ENCODE assay signal across 13 cellular contexts in genomic region chr3:11588755-11589154, GRCh38. TPM values are rescaled to one million over a fixed set of nuclear protein-coding genes. Genes with fewer than 3 reads are reported as not detected.
DNase-seq lines count a peak whose midpoint lies in the region; ATAC-seq and TF ChIP-seq lines count a peak whose summit lies in the region.
"Had no signal": no experiment of that assay in that cellular context is flagged by ENCODE, and none has a peak within 500 bp of the region (broad histone marks: within the 10 kb centered on the region; RNA-seq: fewer than 3 reads in every experiment).

No MANE protein-coding gene starts in this region.

- H3K4me1 Mint-ChIP-seq in neural progenitor cell (peaks cover 90% of the 10 kb centered on the region), T-helper 17 cell (peaks cover 45% of the 10 kb centered on the region)

- H3K4me1 ChIP-seq in heart left ventricle (peaks cover 26 to 94% (median 74%) of the 10 kb centered on the region in 12 donors), neural progenitor cell (peaks cover 63% of the 10 kb centered on the region), vagina (peaks cover 96% of the 10 kb centered on the region)

- peaks cover 39% of the 10 kb centered on the region for H3K36me3 Mint-ChIP-seq in neural progenitor cell
- peaks cover 6% of the 10 kb centered on the region for H3K36me3 Mint-ChIP-seq in T-helper 17 cell (ENCODE audit: low read depth)

- H3K36me3 ChIP-seq in heart left ventricle = no peaks in the 10 kb centered on the region
- H3K36me3 ChIP-seq in neural progenitor cell = no peaks in the 10 kb centered on the region
- no peaks in the 10 kb centered on the region for H3K36me3 ChIP-seq in vagina
- H3K36me3 ChIP-seq: esophagus muscularis mucosa had no signal

- no peak overlapping the region for H2AFZ ChIP-seq in neural progenitor cell (replicated peaks)

- peaks cover 89% of the 10 kb centered on the region for H3K79me2 ChIP-seq in neural progenitor cell (ENCODE audit: low read depth)

- ATAC-seq in heart left ventricle = no peak
- ATAC-seq in left ventricle myocardium superior = no peak
- no peak for ATAC-seq in T-helper 17 cell
- ATAC-seq in HG03045 (IDR thresholded peaks at IDR 0.05; ENCODE audit: unreplicated experiment) = no peak
- ATAC-seq: activated T-cell treated with anti-CD3 and anti-CD28 coated beads, Interleukin-2, amount 50 U/mL, for 72 hours had no signal

- H4K20me1 ChIP-seq in neural progenitor cell (ENCODE audit: low read depth) = peaks cover 60% of the 10 kb centered on the region

- H3K27ac Mint-ChIP-seq in neural progenitor cell (peak overlapping the region; percentile 43), T-helper 17 cell (no peak overlapping the region)
- H3K27ac Mint-ChIP-seq: activated T-cell treated with anti-CD3 and anti-CD28 coated beads, Interleukin-2, amount 50 U/mL, for 72 hours had no signal

- H3K4me3 ChIP-seq in heart left ventricle (no peak overlapping the region), coronary artery (no peak overlapping the region), neural progenitor cell (no peak overlapping the region), vagina (no peak overlapping the region)
- H3K4me3 ChIP-seq: esophagus muscularis mucosa had no signal

- DNase-seq in heart left ventricle (no peak), left ventricle myocardium superior (no peak), coronary artery (ENCODE audit: low spot score) (no peak), neural progenitor cell (ENCODE audit: low spot score) (no peak), vagina (ENCODE audit: extremely low spot score in 2 of 2) (peak in 1 of 2 donors; percentile 80), T-helper 17 cell (no peak), NOMO-1 (lab: John Stamatoyannopoulos, UW; ENCODE audit: unreplicated experiment in 2 of 2) (no peak)
- DNase-seq: activated CD4-positive, CD25-positive, alpha-beta regulatory T cell treated with anti-CD3 and anti-CD28 coated beads, Interleukin-2, amount 50 U/mL, for 72 hours; activated T-cell treated with anti-CD3 and anti-CD28 coated beads, Interleukin-2, amount 50 U/mL, for 72 hours; midbrain; NK-92 treated with Interleukin-12 subunit alpha and Interleukin-12 subunit beta, amount 100 ng/mL, for 24 hours had no signal

- 32 to 44% (median 41%) methylated on average over 3 of the region's 3 CpGs for WGBS in heart left ventricle, 4 donors

- TF ChIP-seq POLR2A in heart left ventricle (IDR thresholded peaks at IDR 0.05) (no peak), vagina (IDR thresholded peaks at IDR 0.05) (no peak)

- peaks cover 2% of the 10 kb centered on the region for H3K27me3 Mint-ChIP-seq in neural progenitor cell (ENCODE audit: insufficient read depth, low read depth)
- H3K27me3 Mint-ChIP-seq in T-helper 17 cell = no peaks in the 10 kb centered on the region

- peaks cover 49% of the 10 kb centered on the region for H3F3A ChIP-seq in neural progenitor cell (ENCODE audit: low read depth)

- H3K4me2 ChIP-seq in neural progenitor cell = no peak overlapping the region

- no peaks in the 10 kb centered on the region for H3K9me3 ChIP-seq in heart left ventricle
- no peaks in the 10 kb centered on the region for H3K9me3 ChIP-seq in neural progenitor cell (ENCODE audit: low read depth)
- H3K9me3 ChIP-seq in vagina = no peaks in the 10 kb centered on the region
- no peaks in the 10 kb centered on the region for H3K9me3 ChIP-seq in T-helper 17 cell (ENCODE audit: control insufficient read depth, low read length, poor library complexity, severe bottlenecking)
- H3K9me3 ChIP-seq: esophagus muscularis mucosa had no signal

- H3K27me3 ChIP-seq in heart left ventricle = no peaks in the 10 kb centered on the region
- H3K27me3 ChIP-seq in neural progenitor cell = no peaks in the 10 kb centered on the region
- H3K27me3 ChIP-seq in vagina = no peaks in the 10 kb centered on the region
- H3K27me3 ChIP-seq: esophagus muscularis mucosa had no signal

- H3K9me3 Mint-ChIP-seq in neural progenitor cell = peaks cover 3% of the 10 kb centered on the region
- H3K9me3 Mint-ChIP-seq: activated T-cell treated with anti-CD3 and anti-CD28 coated beads, Interleukin-2, amount 50 U/mL, for 72 hours had no signal

- H3K9ac ChIP-seq in neural progenitor cell = no peak overlapping the region

- TF ChIP-seq CTCF in heart left ventricle (IDR thresholded peaks at IDR 0.05) (no peak), coronary artery (IDR thresholded peaks at IDR 0.05) (no peak), neural progenitor cell (IDR thresholded peaks at IDR 0.05) (no peak), vagina (IDR thresholded peaks at IDR 0.05) (no peak)

- peak overlapping the region in 10 of 12 donors; percentile 4 to 84 (median 41) for H3K27ac ChIP-seq in heart left ventricle
- H3K27ac ChIP-seq in coronary artery = peak overlapping the region; percentile 81 to 90
- H3K27ac ChIP-seq in neural progenitor cell = no peak overlapping the region
- peak overlapping the region; percentile 11 for H3K27ac ChIP-seq in vagina

- H3K4me3 Mint-ChIP-seq in neural progenitor cell (peak overlapping the region; percentile 33), T-helper 17 cell (no peak overlapping the region)
- H3K4me3 Mint-ChIP-seq: activated T-cell treated with anti-CD3 and anti-CD28 coated beads, Interleukin-2, amount 50 U/mL, for 72 hours had no signal

- intact Hi-C loops in heart left ventricle (cut with DNase I) = loop anchor here in 3 of 10 donors (10.0 kb wide), 1 partner anchor 46 kb away; no protein-coding TSS in a partner anchor
- intact Hi-C loops in left ventricle myocardium superior (cut with micrococcal nuclease) = loop anchor here (10.0 kb wide), 1 partner anchor 46 kb away; no protein-coding TSS in a partner anchor
- intact Hi-C loops in vagina (cut with DNase I) = no loop called here

RNA-seq across cellular contexts. Expression of gene VGLL4, which starts 55.0 kb away (rescaled TPM):
- 10 to 100 TPM; 24.0 to 40.4 (median 32.6) TPM for total RNA-seq in heart left ventricle
- 10 to 100 TPM; 24.5 to 25.8 TPM for polyA plus RNA-seq in heart left ventricle
- 26.2 TPM for total RNA-seq in left ventricle myocardium superior
- total RNA-seq in neural progenitor cell (ENCODE audit: low replicate concordance) = 82.6 and 111 TPM in 2 replicates
- 99.4 TPM for total RNA-seq in vagina
- 10 to 100 TPM; 18.7 to 20.2 TPM for total RNA-seq in T-helper 17 cell
